In the genomic region with DNA sequence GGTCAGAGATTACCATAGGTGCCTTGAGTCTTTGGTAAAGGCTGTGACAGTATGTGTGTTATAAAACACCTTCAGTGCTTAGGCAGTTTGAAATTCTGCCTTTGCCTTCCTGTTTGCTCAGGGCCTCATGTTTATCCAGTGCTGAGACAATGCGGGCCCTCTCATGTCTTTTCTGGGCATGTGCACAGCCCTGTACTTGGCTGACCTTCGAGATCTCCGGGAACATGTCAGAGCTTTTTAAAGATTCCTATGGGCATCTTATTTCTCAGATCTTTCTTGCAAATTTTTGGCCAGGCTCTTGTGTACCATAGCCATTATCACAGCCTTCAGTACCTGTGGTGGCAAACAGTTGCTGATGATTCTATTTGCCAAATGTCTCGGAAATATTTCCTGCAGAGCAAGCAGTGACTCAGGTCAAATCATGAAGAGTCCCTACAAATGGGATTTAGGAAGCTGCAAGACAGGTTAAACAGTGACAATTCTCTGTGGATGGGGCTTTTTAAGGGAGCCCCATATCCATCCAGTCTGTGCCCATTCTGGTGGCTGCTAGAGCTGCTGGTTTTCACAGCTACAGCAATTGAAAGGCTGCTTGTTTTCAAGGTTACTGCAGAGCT, we compare ENCODE assay signal across 1 cellular context.
TF ChIP-seq lines count a peak whose summit lies in the region.

No MANE protein-coding gene starts in this region.

TF ChIP-seq in HepG2, 621 proteins besides CTCF, POLR2A, EP300 and RAD21 (continued from another document and continues in another):
- no peak for TF ChIP-seq DBP (CRISPR knock-in tag; IDR thresholded peaks at IDR 0.05; ENCODE audit: not compliant biosample characterization)
- no peak for TF ChIP-seq RELA (CRISPR knock-in tag; IDR thresholded peaks at IDR 0.05)
- no peak for TF ChIP-seq ZNF660 (CRISPR knock-in tag; IDR thresholded peaks at IDR 0.05; ENCODE audit: borderline replicate concordance, low read depth)
- no peak for TF ChIP-seq SOX6 (IDR thresholded peaks at IDR 0.05)
- peak; percentile 92 for TF ChIP-seq SOX6 (CRISPR knock-in tag; IDR thresholded peaks at IDR 0.05)
- TF ChIP-seq ZNF615 (CRISPR knock-in tag; IDR thresholded peaks at IDR 0.05; ENCODE audit: borderline replicate concordance) = no peak
- no peak for TF ChIP-seq AGO1 (IDR thresholded peaks at IDR 0.05; ENCODE audit: low read depth, low read length, poor library complexity, severe bottlenecking)
- TF ChIP-seq, protein P1, sequence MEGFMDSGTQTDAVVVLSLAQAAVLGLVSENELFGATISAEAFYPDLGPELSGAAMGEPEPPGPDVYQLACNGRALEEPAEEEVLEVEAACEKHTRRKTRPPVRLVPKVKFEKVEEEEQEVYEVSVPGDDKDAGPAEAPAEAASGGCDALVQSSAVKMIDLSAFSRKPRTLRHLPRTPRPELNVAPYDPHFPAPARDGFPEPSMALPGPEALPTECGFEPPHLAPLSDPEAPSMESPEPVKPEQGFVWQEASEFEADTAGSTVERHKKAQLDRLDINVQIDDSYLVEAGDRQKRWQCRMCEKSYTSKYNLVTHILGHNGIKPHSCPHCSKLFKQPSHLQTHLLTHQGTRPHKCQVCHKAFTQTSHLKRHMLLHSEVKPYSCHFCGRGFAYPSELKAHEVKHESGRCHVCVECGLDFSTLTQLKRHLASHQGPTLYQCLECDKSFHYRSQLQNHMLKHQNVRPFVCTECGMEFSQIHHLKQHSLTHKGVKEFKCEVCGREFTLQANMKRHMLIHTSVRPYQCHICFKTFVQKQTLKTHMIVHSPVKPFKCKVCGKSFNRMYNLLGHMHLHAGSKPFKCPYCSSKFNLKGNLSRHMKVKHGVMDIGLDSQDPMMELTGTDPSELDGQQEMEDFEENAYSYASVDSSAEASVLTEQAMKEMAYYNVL (CRISPR knock-in tag; IDR thresholded peaks at IDR 0.05; ENCODE audit: borderline replicate concordance) = no peak; the same call in 1 of the 2 replicates
- peak; percentile 54; the same call in 1 of the 2 replicates for TF ChIP-seq THAP11 (CRISPR knock-in tag; IDR thresholded peaks at IDR 0.05)
- no peak for TF ChIP-seq BORCS8-MEF2B (CRISPR knock-in tag; IDR thresholded peaks at IDR 0.05)
- no peak for TF ChIP-seq ZNF512 (CRISPR knock-in tag; IDR thresholded peaks at IDR 0.05)
- TF ChIP-seq ARID4A (CRISPR knock-in tag; IDR thresholded peaks at IDR 0.05; ENCODE audit: borderline replicate concordance) = peak; percentile 45; the same call in 1 of the 2 replicates
- TF ChIP-seq ATF5 (CRISPR knock-in tag; IDR thresholded peaks at IDR 0.05; ENCODE audit: low read depth) = no peak
- no peak for TF ChIP-seq ZNF460 (CRISPR knock-in tag; IDR thresholded peaks at IDR 0.05; ENCODE audit: borderline replicate concordance)
- peak; percentile 49; the same call in 1 of the 2 replicates for TF ChIP-seq SIX1 (CRISPR knock-in tag; IDR thresholded peaks at IDR 0.05; ENCODE audit: borderline replicate concordance)
- TF ChIP-seq, protein P2, sequence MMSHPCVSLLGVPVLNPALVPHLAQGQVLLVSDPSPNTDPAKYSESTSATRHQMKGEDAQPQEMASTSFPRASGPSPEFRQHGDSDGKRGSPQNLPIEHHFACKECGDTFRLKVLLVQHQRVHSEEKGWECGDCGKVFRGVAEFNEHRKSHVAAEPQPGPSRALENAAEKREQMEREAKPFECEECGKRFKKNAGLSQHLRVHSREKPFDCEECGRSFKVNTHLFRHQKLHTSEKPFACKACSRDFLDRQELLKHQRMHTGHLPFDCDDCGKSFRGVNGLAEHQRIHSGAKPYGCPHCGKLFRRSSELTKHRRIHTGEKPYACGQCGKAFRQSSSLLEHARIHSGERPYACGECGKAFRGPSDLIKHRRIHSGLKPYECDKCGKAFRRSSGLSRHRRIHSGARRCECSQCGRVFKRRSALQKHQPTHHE (CRISPR knock-in tag; IDR thresholded peaks at IDR 0.05; ENCODE audit: borderline replicate concordance) = no peak
- no peak for TF ChIP-seq ZNF224 (CRISPR knock-in tag; IDR thresholded peaks at IDR 0.05)
- TF ChIP-seq ATF7 (IDR thresholded peaks at IDR 0.05) = no peak
- no peak for TF ChIP-seq ATF7 (CRISPR knock-in tag; IDR thresholded peaks at IDR 0.05)
- no peak for TF ChIP-seq HNRNPH1 (optimal IDR thresholded peaks at IDR 0.05; ENCODE audit: low read depth, low read length)
- no peak for TF ChIP-seq PREB (CRISPR knock-in tag; IDR thresholded peaks at IDR 0.05)
- no peak for TF ChIP-seq ZNF362 (CRISPR knock-in tag; IDR thresholded peaks at IDR 0.05; ENCODE audit: borderline replicate concordance)
- no peak for TF ChIP-seq MATR3 (CRISPR knock-in tag; IDR thresholded peaks at IDR 0.05)
- no peak for TF ChIP-seq HDAC6 (IDR thresholded peaks at IDR 0.05; ENCODE audit: low read depth, low read length)
- TF ChIP-seq ZNF317 (CRISPR knock-in tag; IDR thresholded peaks at IDR 0.05) = no peak; the same call in 1 of the 2 replicates
- no peak for TF ChIP-seq ZNF576 (CRISPR knock-in tag; IDR thresholded peaks at IDR 0.05)
- no peak for TF ChIP-seq NFATC3 (CRISPR knock-in tag; IDR thresholded peaks at IDR 0.05)
- peak; percentile 56 for TF ChIP-seq RCOR2 (CRISPR knock-in tag; IDR thresholded peaks at IDR 0.05)
- TF ChIP-seq, protein P3, sequence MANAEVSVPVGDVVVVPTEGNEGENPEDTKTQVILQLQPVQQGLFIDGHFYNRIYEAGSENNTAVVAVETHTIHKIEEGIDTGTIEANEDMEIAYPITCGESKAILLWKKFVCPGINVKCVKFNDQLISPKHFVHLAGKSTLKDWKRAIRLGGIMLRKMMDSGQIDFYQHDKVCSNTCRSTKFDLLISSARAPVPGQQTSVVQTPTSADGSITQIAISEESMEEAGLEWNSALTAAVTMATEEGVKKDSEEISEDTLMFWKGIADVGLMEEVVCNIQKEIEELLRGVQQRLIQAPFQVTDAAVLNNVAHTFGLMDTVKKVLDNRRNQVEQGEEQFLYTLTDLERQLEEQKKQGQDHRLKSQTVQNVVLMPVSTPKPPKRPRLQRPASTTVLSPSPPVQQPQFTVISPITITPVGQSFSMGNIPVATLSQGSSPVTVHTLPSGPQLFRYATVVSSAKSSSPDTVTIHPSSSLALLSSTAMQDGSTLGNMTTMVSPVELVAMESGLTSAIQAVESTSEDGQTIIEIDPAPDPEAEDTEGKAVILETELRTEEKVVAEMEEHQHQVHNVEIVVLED (CRISPR knock-in tag; IDR thresholded peaks at IDR 0.05; ENCODE audit: borderline replicate concordance) = no peak
- TF ChIP-seq ARID3A (IDR thresholded peaks at IDR 0.05; ENCODE audit: low read depth, low read length) = no peak
- TF ChIP-seq ATF2 (CRISPR knock-in tag; IDR thresholded peaks at IDR 0.05) = peak; percentile 53; the same call in 1 of the 2 replicates
- no peak for TF ChIP-seq ZNF510 (CRISPR knock-in tag; IDR thresholded peaks at IDR 0.05; ENCODE audit: low read depth)
- TF ChIP-seq ZNF564 (CRISPR knock-in tag; IDR thresholded peaks at IDR 0.05) = no peak
- TF ChIP-seq RFX1 (IDR thresholded peaks at IDR 0.05) = no peak
- no peak for TF ChIP-seq MYNN (CRISPR knock-in tag; IDR thresholded peaks at IDR 0.05; ENCODE audit: low read depth)
- no peak for TF ChIP-seq KAT2B (IDR thresholded peaks at IDR 0.05; ENCODE audit: borderline replicate concordance, low read depth, low read length)
- no peak for TF ChIP-seq CERS6 (CRISPR knock-in tag; IDR thresholded peaks at IDR 0.05)
